Comparison of ENCODE assay signal across 25 cellular contexts in genomic region chr2:207413376-207413907, GRCh38.
A peak's percentile ranks its signal among the peaks of the same experiment; 100 is the strongest.
DNase-seq lines count a peak whose midpoint lies in the region; ATAC-seq, FAIRE-seq and TF ChIP-seq lines count a peak whose summit lies in the region.
"Had no signal": no experiment of that assay in that cellular context is flagged by ENCODE, and none has a peak within 500 bp of the region (broad histone marks: within the 10 kb centered on the region; RNA-seq: fewer than 3 reads in every experiment).

No MANE protein-coding gene starts in this region.

- peak overlapping the region in 1 of 2 experiments; percentile 74; a peak in 2 of 4 replicates for H3K27ac ChIP-seq in SK-N-SH (ENCODE audit: low read depth in 2 of 2, low read length in 1 of 2)
- no peak overlapping the region for H3K27ac ChIP-seq in endothelial cell of umbilical vein (ENCODE audit: insufficient read depth, low read depth, low read length)
- H3K27ac ChIP-seq in neuronal stem cell (replicated peaks; ENCODE audit: low read length) = no peak overlapping the region
- H3K27ac ChIP-seq in RWPE1 = no peak overlapping the region
- no peak overlapping the region for H3K27ac ChIP-seq in ascending aorta
- H3K27ac ChIP-seq: 22Rv1; BLaER1 treated with 17β-estradiol and CSF1 and Interleukin-3, amounts not matched to agents 10 nM and 100 nM; GM23248 had no signal

- dilution Hi-C loops in endothelial cell of umbilical vein (cut with MboI; ENCODE audit: extremely low pct_ligation_motif_present, low sequenced_read_pairs) = no loop called here

- H3F3A ChIP-seq in SK-N-SH (replicated peaks; ENCODE audit: insufficient read depth) = no peaks in the 10 kb centered on the region

- H3K9me2 ChIP-seq in SK-N-SH = no peaks in the 10 kb centered on the region

- H3K4me1 ChIP-seq in SK-N-SH (ENCODE audit: control insufficient read depth in 1 of 2, insufficient read depth in 2 of 2, low read depth in 1 of 2, low read length in 1 of 2) (peaks cover 10 to 31% of the 10 kb centered on the region in 2 experiments; a peak in 3 of 4 replicates), endothelial cell of umbilical vein (ENCODE audit: control insufficient read depth, extremely low read depth, insufficient read depth, low read length) (no peaks in the 10 kb centered on the region), neuronal stem cell (ENCODE audit: control insufficient read depth in 2 of 2, insufficient read depth in 1 of 2, low read depth in 1 of 2, low read length in 2 of 2) (peaks cover 2 to 14% of the 10 kb centered on the region in 2 donors), ascending aorta (no peaks in the 10 kb centered on the region)

- BruUV-seq in endothelial cell of umbilical vein (replicated peaks; lab: Mats Ljungman, UMichigan) = no TSS peak

- H3K79me2 ChIP-seq in SK-N-SH (ENCODE audit: insufficient read depth) = no peaks in the 10 kb centered on the region
- H3K79me2 ChIP-seq in endothelial cell of umbilical vein (ENCODE audit: control insufficient read depth, insufficient read depth, low read length) = no peaks in the 10 kb centered on the region

- peak; percentile 50 for FAIRE-seq in endothelial cell of umbilical vein (lab: Jason Lieb, UNC)
- FAIRE-seq: A204.1, D721Med, GM12878, GM19239 had no signal

- TF ChIP-seq EP300 in SK-N-SH (IDR thresholded peaks at IDR 0.05; ENCODE audit: borderline replicate concordance in 1 of 2, low read depth in 1 of 2, low read length in 1 of 2) = peak in 1 of 2 experiments; percentile 28; a peak in 1 of 4 replicates

- H3K4ac ChIP-seq in neuronal stem cell (ENCODE audit: low read length) = no peak overlapping the region

- H2BK120ac ChIP-seq in neuronal stem cell (ENCODE audit: low read depth, low read length) = no peak overlapping the region

- H3K4me2 ChIP-seq in SK-N-SH = no peak overlapping the region
- no peak overlapping the region for H3K4me2 ChIP-seq in endothelial cell of umbilical vein (ENCODE audit: insufficient read depth, low read length)
- no peak overlapping the region for H3K4me2 ChIP-seq in neuronal stem cell (ENCODE audit: insufficient read depth, low read length, poor library complexity, severe bottlenecking)

- H3K79me1 ChIP-seq in neuronal stem cell (ENCODE audit: low read depth, low read length) = no peaks in the 10 kb centered on the region

- no peak overlapping the region for H4K91ac ChIP-seq in neuronal stem cell (ENCODE audit: low read depth, low read length, poor library complexity)

- H2AFZ ChIP-seq in SK-N-SH (ENCODE audit: low read depth) (no peak overlapping the region), endothelial cell of umbilical vein (ENCODE audit: low read depth, low read length) (no peak overlapping the region), neuronal stem cell (ENCODE audit: low read length) (peak overlapping the region; percentile 56)
- H2AFZ ChIP-seq: GM23248 had no signal

- POLR2A ChIA-PET in SK-N-SH (lab: Yijun Ruan, JAX) = no interaction called here
- POLR2A ChIA-PET in endothelial cell of umbilical vein (lab: Charles Lee) = no interaction called here
- POLR2A ChIA-PET in RWPE1 (lab: Yijun Ruan, JAX; ENCODE audit: low non-redundant PET) = no interaction called here

- TF ChIP-seq RAD21 in SK-N-SH (IDR thresholded peaks at IDR 0.05; ENCODE audit: low read length) = no peak

- no peak overlapping the region for H4K8ac ChIP-seq in neuronal stem cell (ENCODE audit: low read depth, low read length)

- H3K36me3 ChIP-seq in SK-N-SH (replicated peaks in 1 of 2; ENCODE audit: control insufficient read depth in 1 of 2, insufficient read depth in 2 of 2, low read length in 1 of 2) (no peaks in the 10 kb centered on the region), endothelial cell of umbilical vein (ENCODE audit: control insufficient read depth in 2 of 2, extremely low read depth in 1 of 2, insufficient read depth in 2 of 2, low read length in 2 of 2) (no peaks in the 10 kb centered on the region), neuronal stem cell (replicated peaks in 1 of 2; ENCODE audit: control insufficient read depth in 2 of 2, insufficient read depth in 2 of 2, low read length in 2 of 2) (no peaks in the 10 kb centered on the region), ascending aorta (no peaks in the 10 kb centered on the region)
- H3K36me3 ChIP-seq: BE2C; BLaER1 treated with 17β-estradiol and CSF1 and Interleukin-3, amounts not matched to agents 10 nM and 100 nM had no signal

- ATAC-seq in SK-N-SH treated with all-trans-retinoic acid at 6 μM for 48 hours = no peak
- ATAC-seq: GM12878, HCT116 had no signal

- H2BK5ac ChIP-seq in neuronal stem cell (ENCODE audit: low read length) = no peak overlapping the region

- DNase-seq in SK-N-SH (no peak), SK-N-DZ (ENCODE audit: low spot score) (peak; percentile 69), endothelial cell of umbilical vein (ENCODE audit: low read depth, low spot score) (no peak), neuronal stem cell (ENCODE audit: low spot score) (no peak), NAMALWA (ENCODE audit: low spot score) (no peak), RWPE1 (ENCODE audit: low spot score) (no peak), ascending aorta (ENCODE audit: low spot score in 2 of 2) (no peak)
- DNase-seq: BE2C; CD4-positive, alpha-beta T cell; CD8-positive, alpha-beta memory T cell; DMS 273 treated with DMSO at 0.1 percent for 48 hours; DMS79; EL; GDM1; GM23248; H9; HFFc6 had no signal

- TF ChIP-seq POLR2A in endothelial cell of umbilical vein (IDR thresholded peaks at IDR 0.05; ENCODE audit: low read depth, low read length) = no peak

- H3K14ac ChIP-seq in neuronal stem cell (ENCODE audit: low read length) = no peak overlapping the region

- H3K9ac ChIP-seq in SK-N-SH = no peak overlapping the region
- H3K9ac ChIP-seq in endothelial cell of umbilical vein (replicated peaks; ENCODE audit: extremely low read depth, insufficient read depth, low read length) = no peak overlapping the region
- no peak overlapping the region for H3K9ac ChIP-seq in neuronal stem cell (ENCODE audit: low read depth, low read length, poor library complexity)
- H3K9ac ChIP-seq: BLaER1 treated with 17β-estradiol and CSF1 and Interleukin-3, amounts not matched to agents 10 nM and 100 nM; GM23248 had no signal

- H2AK5ac ChIP-seq in neuronal stem cell (ENCODE audit: low read depth, low read length) = no peak overlapping the region

- WGBS in SK-N-SH (ENCODE audit: low lambda C conversion rate) = 48% methylated on average over 5 of the region's 5 CpGs
- no CpG with 5 or more reads among the region's 5 CpGs for WGBS in neuronal stem cell (ENCODE audit: extremely low coverage in 2 of 2, insufficient read length in 2 of 2, insufficient replicate concordance in 1 of 2), 2 donors

- CTCF ChIA-PET in SK-N-SH (lab: Yijun Ruan, JAX) (interaction anchor here (2.1 kb wide), 1 partner anchor 432 kb away, joined by 6 read pairs; no protein-coding TSS in a partner anchor), endothelial cell of umbilical vein (lab: Charles Lee) (no interaction called here), RWPE1 (lab: Yijun Ruan, JAX) (interaction anchor here (1.5 kb wide), 1 partner anchor 11 kb away, joined by 4 read pairs; no protein-coding TSS in a partner anchor)

- H3K27me3 ChIP-seq in SK-N-SH (ENCODE audit: insufficient read depth) (no peaks in the 10 kb centered on the region), endothelial cell of umbilical vein (ENCODE audit: control insufficient read depth in 2 of 2, insufficient read depth in 2 of 2, low read length in 2 of 2) (no peaks in the 10 kb centered on the region), neuronal stem cell (ENCODE audit: control insufficient read depth in 3 of 3, insufficient read depth in 3 of 3, low read depth in 1 of 3, low read length in 3 of 3) (no peaks in the 10 kb centered on the region), ascending aorta (no peaks in the 10 kb centered on the region)
- H3K27me3 ChIP-seq: BE2C; BLaER1 treated with 17β-estradiol and CSF1 and Interleukin-3, amounts not matched to agents 10 nM and 100 nM had no signal

- intact Hi-C loops in endothelial cell of umbilical vein (cut with micrococcal nuclease) (no loop called here), ascending aorta (cut with DNase I) (no loop called here)

- no peaks in the 10 kb centered on the region for H3K9me3 ChIP-seq in SK-N-SH
- no peaks in the 10 kb centered on the region for H3K9me3 ChIP-seq in endothelial cell of umbilical vein (replicated peaks; ENCODE audit: control insufficient read depth, insufficient read depth, low read length)
- no peaks in the 10 kb centered on the region for H3K9me3 ChIP-seq in neuronal stem cell (replicated peaks in 1 of 2; ENCODE audit: control insufficient read depth in 2 of 2, insufficient read depth in 1 of 2, low read depth in 1 of 2, low read length in 2 of 2)
- H3K9me3 ChIP-seq in ascending aorta = no peaks in the 10 kb centered on the region
- H3K9me3 ChIP-seq: BE2C; BLaER1 treated with 17β-estradiol and CSF1 and Interleukin-3, amounts not matched to agents 10 nM and 100 nM had no signal

- H2BK12ac ChIP-seq in neuronal stem cell (ENCODE audit: low read length) = no peak overlapping the region

- no peaks in the 10 kb centered on the region for H3K9me1 ChIP-seq in endothelial cell of umbilical vein (replicated peaks; ENCODE audit: control insufficient read depth, extremely low read depth, insufficient read depth, low read length)

- no peaks in the 10 kb centered on the region for H4K20me1 ChIP-seq in SK-N-SH (ENCODE audit: insufficient read depth)
- no peaks in the 10 kb centered on the region for H4K20me1 ChIP-seq in endothelial cell of umbilical vein (replicated peaks; ENCODE audit: control insufficient read depth, extremely low read depth, insufficient read depth, low read length)
- H4K20me1 ChIP-seq: BLaER1 treated with 17β-estradiol and CSF1 and Interleukin-3, amounts not matched to agents 10 nM and 100 nM had no signal

- TF ChIP-seq CTCF in SK-N-SH (IDR thresholded peaks at IDR 0.05) (no peak), endothelial cell of umbilical vein (IDR thresholded peaks at IDR 0.05; ENCODE audit: extremely low read depth in 1 of 2, insufficient read depth in 1 of 2, low read depth in 1 of 2, low read length in 2 of 2) (no peak), RWPE1 (conservative IDR thresholded peaks at IDR 0.05; ENCODE audit: low read depth) (no peak), ascending aorta (IDR thresholded peaks at IDR 0.05) (no peak)

- no peak overlapping the region for H2BK15ac ChIP-seq in neuronal stem cell (ENCODE audit: low read length)

- H3K23ac ChIP-seq in neuronal stem cell (ENCODE audit: low read depth, low read length, poor library complexity) = no peak overlapping the region

- no peak overlapping the region for H3K4me3 ChIP-seq in SK-N-SH (ENCODE audit: low read depth in 2 of 2, low read length in 1 of 2)
- no peak overlapping the region for H3K4me3 ChIP-seq in endothelial cell of umbilical vein (replicated peaks in 1 of 3; ENCODE audit: insufficient read depth in 1 of 3, low read depth in 1 of 3, low read length in 3 of 3)
- H3K4me3 ChIP-seq in neuronal stem cell (ENCODE audit: low read length in 2 of 2) = no peak overlapping the region
- no peak overlapping the region for H3K4me3 ChIP-seq in ascending aorta
- H3K4me3 ChIP-seq: BLaER1 treated with 17β-estradiol and CSF1 and Interleukin-3, amounts not matched to agents 10 nM and 100 nM; GM12878; GM23248 had no signal

- H3K18ac ChIP-seq in neuronal stem cell (ENCODE audit: low read length) = no peak overlapping the region

TF ChIP-seq in SK-N-SH, 30 proteins besides CTCF, POLR2A, EP300 and RAD21 (continues in another document):
- no peak for TF ChIP-seq GABPA (IDR thresholded peaks at IDR 0.05; ENCODE audit: low read depth)
